24 cellular contexts compared by ENCODE assay signal in the genomic region with DNA sequence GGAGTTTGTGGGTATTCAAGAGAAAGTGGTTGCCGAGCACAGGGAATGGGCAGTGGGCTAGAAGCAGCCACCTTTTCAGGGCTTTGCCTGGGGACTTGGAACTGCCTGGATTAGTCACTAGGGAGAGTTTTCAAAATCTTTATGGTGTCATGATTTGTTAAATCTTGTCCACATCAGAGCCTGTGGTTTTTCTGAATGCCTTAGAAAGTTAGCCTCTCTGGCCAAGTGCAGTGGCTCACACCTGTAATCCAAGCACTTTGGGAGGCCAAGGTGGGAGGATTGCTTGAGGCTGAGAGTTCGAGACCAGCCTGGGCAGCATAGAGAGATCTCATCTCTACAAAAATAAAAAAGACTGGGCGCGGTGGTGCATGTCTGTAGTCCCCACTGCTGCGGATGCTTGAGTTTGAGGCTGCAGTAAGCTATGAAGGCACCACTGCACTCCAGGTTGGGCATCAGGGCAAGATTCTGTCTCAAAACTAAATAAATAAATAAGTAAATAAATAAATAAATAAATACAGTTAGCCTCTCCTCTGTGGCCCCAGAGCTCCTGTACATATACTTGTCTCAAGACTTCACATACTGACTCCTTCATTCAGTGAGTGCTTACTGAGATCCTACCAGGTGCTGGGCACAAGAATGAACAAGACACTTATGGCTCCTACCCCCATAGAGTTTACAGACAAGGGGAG.
DNase-seq lines count a peak whose midpoint lies in the region; ATAC-seq and TF ChIP-seq lines count a peak whose summit lies in the region.
"Had no signal": no experiment of that assay in that cellular context is flagged by ENCODE, and none has a peak within 500 bp of the region (broad histone marks: within the 10 kb centered on the region; RNA-seq: fewer than 3 reads in every experiment).

No MANE protein-coding gene starts in this region.

- H3K79me2 ChIP-seq in OCI-LY7 (ENCODE audit: insufficient read depth, low read depth, low read length) = no peaks in the 10 kb centered on the region

- no peaks in the 10 kb centered on the region for H4K20me1 ChIP-seq in OCI-LY7 (ENCODE audit: insufficient read depth, low read length)

- H3K4me2 ChIP-seq in OCI-LY7 (ENCODE audit: low read length) = peak overlapping the region; percentile 74

- ATAC-seq in stimulated activated naive B cell treated with anti-CD40 and anti-IgM and Interleukin-4, amounts not matched to agents 10 μg/mL and 1 μg/mL and 100 μg/mL, for 72 hours (replicated peaks) = peak; percentile 33 to 35
- no peak for ATAC-seq in GM18502 (IDR thresholded peaks at IDR 0.05; ENCODE audit: poor library complexity, unreplicated experiment)
- no peak for ATAC-seq in GM21737 (IDR thresholded peaks at IDR 0.05; ENCODE audit: unreplicated experiment)
- ATAC-seq: activated naive CD4-positive, alpha-beta T cell treated with anti-CD3 and anti-CD28 coated beads, Interleukin-2, amount 50 U/mL, for 72 hours; esophagus mucosa; left cardiac atrium had no signal

- H3K4me1 ChIP-seq in HEK293 (ENCODE audit: control insufficient read depth, insufficient read depth, low read length) (no peaks in the 10 kb centered on the region), OCI-LY7 (ENCODE audit: insufficient read depth, low read length, poor library complexity, severe bottlenecking) (peaks cover 74% of the 10 kb centered on the region)

- BruUV-seq in OCI-LY7 (replicated peaks; lab: Mats Ljungman, UMichigan) = no TSS peak

- TF ChIP-seq CTCF in HEK293 (tag by site-specific recombination; IDR thresholded peaks at IDR 0.05) = no peak
- TF ChIP-seq CTCF in OCI-LY7 (conservative IDR thresholded peaks at IDR 0.05; ENCODE audit: low read length) = no peak
- no peak for TF ChIP-seq CTCF in epithelial cell of esophagus (IDR thresholded peaks at IDR 0.05; ENCODE audit: insufficient read depth, low read depth, low read length, missing control alignments)

- CTCF ChIA-PET in HEK293 (lab: Yijun Ruan, JAX) (interaction anchor here (1.3 kb wide), 1 partner anchor 171 kb away, joined by 10 read pairs; no protein-coding TSS in a partner anchor), OCI-LY7 (lab: Charles Lee; ENCODE audit: unreplicated experiment) (no interaction called here)

- DNase-seq in OCI-LY7 (ENCODE audit: low spot score) (no peak), epithelial cell of esophagus (ENCODE audit: low read depth) (peak; percentile 60), NCI-H2029 (lab: John Stamatoyannopoulos, UW) (no peak)
- DNase-seq in stimulated activated naive B cell treated with anti-CD40 and anti-IgM and Interleukin-4, amounts not matched to agents 10 μg/mL and 1 μg/mL and 100 μg/mL, for 72 hours = no peak
- DNase-seq: activated CD4-positive, alpha-beta T cell treated with anti-CD3 and anti-CD28 coated beads, Interleukin-2, amount 10 ng/mL, durations not matched to agents 7 days and 5 days; effector CD8-positive, alpha-beta T cell; glutamatergic neuron; left cardiac atrium; NCI-H187; occipital lobe; retina; stimulated activated CD4-positive, alpha-beta T cell treated with anti-CD3 and anti-CD28 coated beads, Interleukin-12 subunit alpha, Interleukin-12 subunit beta, amount 100 ng/mL, for 4 hours; stimulated activated CD4-positive, alpha-beta T cell treated with anti-CD3 and anti-CD28 coated beads, Interleukin-4, amount 100 ng/mL, for 4 hours; stomach; transverse colon had no signal

- peak overlapping the region; percentile 84 for H3K27ac Mint-ChIP-seq in stimulated activated naive B cell treated with anti-CD40 and anti-IgM and Interleukin-4, amounts not matched to agents 10 μg/mL and 1 μg/mL and 100 μg/mL, for 72 hours
- H3K27ac Mint-ChIP-seq: memory B cell had no signal

- intact Hi-C loops in OCI-LY7 (cut with micrococcal nuclease; ENCODE audit: unreplicated experiment) = no loop called here

- H3K4me1 Mint-ChIP-seq in stimulated activated naive B cell treated with anti-CD40 and anti-IgM and Interleukin-4, amounts not matched to agents 10 μg/mL and 1 μg/mL and 100 μg/mL, for 72 hours = peaks cover 49 to 66% of the 10 kb centered on the region in 2 donors

- no peak overlapping the region for H3K4me3 ChIP-seq in HEK293 (ENCODE audit: low read depth, low read length)
- H3K4me3 ChIP-seq in OCI-LY7 (ENCODE audit: low read depth, low read length, poor library complexity, severe bottlenecking) = peak overlapping the region; percentile 45
- H3K4me3 ChIP-seq in epithelial cell of esophagus (ENCODE audit: low read length) = no peak overlapping the region
- H3K4me3 ChIP-seq: SK-N-MC, stomach, transverse colon had no signal

- POLR2A ChIA-PET in HEK293 (lab: Yijun Ruan, JAX) = no interaction called here
- POLR2A ChIA-PET in OCI-LY7 (lab: Charles Lee) = interaction anchor here (1.0 kb wide), 1 partner anchor 215 kb away, joined by 3 read pairs; no protein-coding TSS in a partner anchor

- no peaks in the 10 kb centered on the region for H3K9me3 ChIP-seq in HEK293 (ENCODE audit: control insufficient read depth, insufficient read depth, low read depth, low read length)
- no peaks in the 10 kb centered on the region for H3K9me3 ChIP-seq in OCI-LY7 (ENCODE audit: low read length)
- H3K9me3 ChIP-seq: stomach, transverse colon had no signal

- no peak overlapping the region for H3K27ac ChIP-seq in HEK293 (ENCODE audit: extremely low read depth, low read depth, low read length)
- peak overlapping the region; percentile 82 for H3K27ac ChIP-seq in OCI-LY7 (ENCODE audit: low read depth, low read length, poor library complexity, severe bottlenecking)
- H3K27ac ChIP-seq: SK-N-MC, stomach, transverse colon, VCaP had no signal

- peak overlapping the region; percentile 70; the same call in 1 of the 2 replicates for H2AFZ ChIP-seq in OCI-LY7 (ENCODE audit: low read length)

- no peaks in the 10 kb centered on the region for H3K36me3 Mint-ChIP-seq in stimulated activated naive B cell treated with anti-CD40 and anti-IgM and Interleukin-4, amounts not matched to agents 10 μg/mL and 1 μg/mL and 100 μg/mL, for 72 hours
- H3K36me3 Mint-ChIP-seq: activated naive CD4-positive, alpha-beta T cell treated with anti-CD3 and anti-CD28 coated beads, Interleukin-2, amount 50 U/mL, for 72 hours; memory B cell had no signal

- H3K36me3 ChIP-seq in HEK293 (ENCODE audit: control insufficient read depth in 2 of 2, insufficient read depth in 1 of 2, low read length in 2 of 2) = no peaks in the 10 kb centered on the region
- no peaks in the 10 kb centered on the region for H3K36me3 ChIP-seq in OCI-LY7 (ENCODE audit: insufficient read depth, low read length)
- H3K36me3 ChIP-seq: stomach, transverse colon had no signal

- no peaks in the 10 kb centered on the region for H3K27me3 Mint-ChIP-seq in stimulated activated naive B cell treated with anti-CD40 and anti-IgM and Interleukin-4, amounts not matched to agents 10 μg/mL and 1 μg/mL and 100 μg/mL, for 72 hours
- H3K27me3 Mint-ChIP-seq: memory B cell had no signal

- H3K4me3 Mint-ChIP-seq in stimulated activated naive B cell treated with anti-CD40 and anti-IgM and Interleukin-4, amounts not matched to agents 10 μg/mL and 1 μg/mL and 100 μg/mL, for 72 hours = no peak overlapping the region
- H3K4me3 Mint-ChIP-seq: activated CD4-positive, alpha-beta T cell treated with anti-CD3 and anti-CD28 coated beads, Interleukin-2, amount 10 ng/mL, durations not matched to agents 7 days and 5 days had no signal

- H3K9me2 ChIP-seq in OCI-LY7 (ENCODE audit: insufficient read depth, low read length) = no peaks in the 10 kb centered on the region

- no peaks in the 10 kb centered on the region for H3K9me3 Mint-ChIP-seq in stimulated activated naive B cell treated with anti-CD40 and anti-IgM and Interleukin-4, amounts not matched to agents 10 μg/mL and 1 μg/mL and 100 μg/mL, for 72 hours
- H3K9me3 Mint-ChIP-seq: activated CD4-positive, alpha-beta T cell treated with anti-CD3 and anti-CD28 coated beads, Interleukin-2, amount 10 ng/mL, durations not matched to agents 7 days and 5 days; activated naive CD4-positive, alpha-beta T cell treated with anti-CD3 and anti-CD28 coated beads, Interleukin-2, amount 50 U/mL, for 72 hours; memory B cell; T-helper 2 cell treated with Interferon-gamma antibody and Interleukin-4, amounts not matched to agents 5 μg/mL and 100 μg/mL, for 36 hours had no signal

TF ChIP-seq in HEK293, 187 proteins besides CTCF, POLR2A, EP300 and RAD21 (continues in another document):
- TF ChIP-seq ZNF202 (tag by site-specific recombination; IDR thresholded peaks at IDR 0.05; ENCODE audit: borderline replicate concordance) = no peak
- TF ChIP-seq ZNF707 (tag by site-specific recombination; IDR thresholded peaks at IDR 0.05) = no peak
- 0 out of 2 replicates have a peak, but pooled peaks have one; percentile 16 for TF ChIP-seq ZFP3 (tag by site-specific recombination; IDR thresholded peaks at IDR 0.05; ENCODE audit: low read depth)
- peak; percentile 53; the same call in 1 of the 2 replicates for TF ChIP-seq ZNF140 (tag by site-specific recombination; IDR thresholded peaks at IDR 0.05)

Comparison
In these comparisons a context has a peak if more than half of its experiments do, and no peak if none do; other contexts are left out.
1. ATAC-seq: peak in stimulated activated naive B cell treated with anti-CD40 and anti-IgM and Interleukin-4, amounts not matched to agents 10 μg/mL and 1 μg/mL and 100 μg/mL, for 72 hours (2 of 2); none in GM18502 (single experiment) and GM21737 (single experiment).